7 cellular contexts compared by ENCODE assay signal in genomic region chr6:148577687-148578488, GRCh38.
DNase-seq lines count a peak whose midpoint lies in the region; ATAC-seq and TF ChIP-seq lines count a peak whose summit lies in the region.

No MANE protein-coding gene starts in this region.

- H2AFZ ChIP-seq in OCI-LY3 (ENCODE audit: low read depth, low read length) (no peak overlapping the region), trophoblast cell (ENCODE audit: insufficient read depth, low read length, poor library complexity) (no peak overlapping the region)

- no peak overlapping the region for H2BK5ac ChIP-seq in trophoblast cell (ENCODE audit: low read depth, low read length, poor library complexity)

- no peak overlapping the region for H2BK120ac ChIP-seq in trophoblast cell (ENCODE audit: insufficient read depth, low read length, poor library complexity)

- no peak overlapping the region for H3K14ac ChIP-seq in trophoblast cell (ENCODE audit: low read length)

- H3K4me1 ChIP-seq in OCI-LY3 (ENCODE audit: low read length) (peaks cover 7% of the 10 kb centered on the region), trophoblast cell (ENCODE audit: control insufficient read depth in 1 of 2, insufficient read depth in 2 of 2, low read length in 2 of 2) (no peaks in the 10 kb centered on the region)

- peaks cover 43% of the 10 kb centered on the region for H3K27me3 Mint-ChIP-seq in activated naive CD8-positive, alpha-beta T cell treated with anti-CD3 and anti-CD28 coated beads for 36 hours

- H3K27me3 ChIP-seq in OCI-LY3 (ENCODE audit: low read depth, low read length) (peaks cover 14% of the 10 kb centered on the region), trophoblast cell (ENCODE audit: insufficient read depth, low read length) (no peaks in the 10 kb centered on the region)

- no peaks in the 10 kb centered on the region for H3K36me3 Mint-ChIP-seq in activated naive CD8-positive, alpha-beta T cell treated with anti-CD3 and anti-CD28 coated beads for 36 hours

- H3K27ac ChIP-seq in OCI-LY3 (ENCODE audit: low read length) (no peak overlapping the region), trophoblast cell (ENCODE audit: low read depth, low read length) (no peak overlapping the region)

- no peak overlapping the region for H3K4me3 Mint-ChIP-seq in activated naive CD8-positive, alpha-beta T cell treated with anti-CD3 and anti-CD28 coated beads for 36 hours

- H3K36me3 ChIP-seq in OCI-LY3 (replicated peaks; ENCODE audit: low read depth, low read length) (no peaks in the 10 kb centered on the region), trophoblast cell (ENCODE audit: control insufficient read depth in 1 of 2, insufficient read depth in 2 of 2, low read length in 2 of 2) (no peaks in the 10 kb centered on the region)

- no peak overlapping the region for H3K23ac ChIP-seq in trophoblast cell (ENCODE audit: low read length)

- peak; percentile 13 for DNase-seq in GF-D8 (lab: John Stamatoyannopoulos, UW)
- peak; percentile 65 for DNase-seq in HK-2 (ENCODE audit: unreplicated experiment)
- peak; percentile 39 for DNase-seq in activated naive CD8-positive, alpha-beta T cell treated with anti-CD3 and anti-CD28 coated beads for 36 hours
- peak; percentile 76 for DNase-seq in glomerular visceral epithelial cell (ENCODE audit: extremely low spot score)
- peak; percentile 56 to 69 for DNase-seq in trophoblast cell

- H3K27ac Mint-ChIP-seq in activated naive CD8-positive, alpha-beta T cell treated with anti-CD3 and anti-CD28 coated beads for 36 hours = no peak overlapping the region

- peak; percentile 99 for ATAC-seq in GM21515 (IDR thresholded peaks at IDR 0.05; ENCODE audit: unreplicated experiment)

- H2BK12ac ChIP-seq in trophoblast cell (ENCODE audit: low read length) = no peak overlapping the region

- no CpG with 5 or more reads among the region's 7 CpGs for WGBS in trophoblast cell (ENCODE audit: extremely low coverage, insufficient coverage, insufficient read length)

- no peak overlapping the region for H3K9ac ChIP-seq in OCI-LY3 (ENCODE audit: low read length)
- H3K9ac ChIP-seq in trophoblast cell (ENCODE audit: low read length) = no peak overlapping the region

- TF ChIP-seq CTCF in OCI-LY3 (IDR thresholded peaks at IDR 0.05; ENCODE audit: low read depth, low read length) = peak; percentile 97

- H4K12ac ChIP-seq in trophoblast cell (ENCODE audit: low read depth, low read length) = no peak overlapping the region

- H3K18ac ChIP-seq in trophoblast cell (ENCODE audit: low read length) = no peak overlapping the region

- no peaks in the 10 kb centered on the region for H4K20me1 ChIP-seq in OCI-LY3 (ENCODE audit: insufficient read depth, low read length)

- H3K9me3 ChIP-seq in OCI-LY3 (ENCODE audit: insufficient read depth, low read length) (no peaks in the 10 kb centered on the region), trophoblast cell (ENCODE audit: insufficient read depth, low read depth, low read length) (peaks cover 3% of the 10 kb centered on the region)

- no peaks in the 10 kb centered on the region for H3K79me2 ChIP-seq in OCI-LY3 (ENCODE audit: low read length)
- no peaks in the 10 kb centered on the region for H3K79me2 ChIP-seq in trophoblast cell (ENCODE audit: control insufficient read depth, insufficient read depth, low read length, poor library complexity)

- H3K4me3 ChIP-seq in OCI-LY3 (ENCODE audit: low read length) (no peak overlapping the region), trophoblast cell (ENCODE audit: low read depth, low read length) (no peak overlapping the region)

- H3K4me2 ChIP-seq in OCI-LY3 (ENCODE audit: low read length) (peak overlapping the region; percentile 40), trophoblast cell (ENCODE audit: low read length) (no peak overlapping the region)

- H3K4ac ChIP-seq in trophoblast cell (ENCODE audit: low read depth, low read length) = no peak overlapping the region

- no peaks in the 10 kb centered on the region for H3K9me3 Mint-ChIP-seq in activated naive CD8-positive, alpha-beta T cell treated with anti-CD3 and anti-CD28 coated beads for 36 hours

- H4K91ac ChIP-seq in trophoblast cell (ENCODE audit: low read depth, low read length) = no peak overlapping the region

- H4K8ac ChIP-seq in trophoblast cell (ENCODE audit: low read depth, low read length) = no peak overlapping the region

- H2AK5ac ChIP-seq in trophoblast cell (ENCODE audit: low read length) = no peak overlapping the region

- no peaks in the 10 kb centered on the region for H3K79me1 ChIP-seq in trophoblast cell (ENCODE audit: low read length)

- H3K4me1 Mint-ChIP-seq in activated naive CD8-positive, alpha-beta T cell treated with anti-CD3 and anti-CD28 coated beads for 36 hours = no peaks in the 10 kb centered on the region

Comparison
In these comparisons a context has a peak if more than half of its experiments do, and no peak if none do; other contexts are left out.
1. DNase-seq: peak in every context shown above with its lines; median percentile 76 in glomerular visceral epithelial cell; 65 in HK-2; 62 in trophoblast cell; 39 in activated naive CD8-positive, alpha-beta T cell treated with anti-CD3 and anti-CD28 coated beads for 36 hours; 13 in GF-D8.